ENCODE assay signal across 8 cellular contexts in genomic region chr19:53980553-53981407, GRCh38. TPM values are rescaled to one million over a fixed set of nuclear protein-coding genes. Genes with fewer than 3 reads are reported as not detected.
DNase-seq lines count a peak whose midpoint lies in the region; ATAC-seq and TF ChIP-seq lines count a peak whose summit lies in the region.

No MANE protein-coding gene starts in this region.

- H3K36me3 Mint-ChIP-seq in T-helper 1 cell treated with Interleukin-12 subunit alpha and Interleukin-12 subunit beta and Interleukin-4 antibody, amounts not matched to agents 30 μg/mL and 1 μg/mL, for 36 hours (ENCODE audit: low read depth): peaks cover 9% of the 10 kb centered on the region

- H3K4me1 ChIP-seq in gastroesophageal sphincter (peaks cover 0 to 48% (median 14%) of the 10 kb centered on the region in 3 donors), smooth muscle cell (ENCODE audit: low read depth) (no peaks in the 10 kb centered on the region)

- H3K4me3 ChIP-seq in gastroesophageal sphincter: peak overlapping the region in 1 of 2 donors; percentile 30
- peak overlapping the region; percentile 38 for H3K4me3 ChIP-seq in smooth muscle cell

- POLR2A ChIA-PET in GM10248 (lab: Yijun Ruan, JAX): no interaction called here

- H3K27me3 ChIP-seq in gastroesophageal sphincter: peaks cover 93% of the 10 kb centered on the region
- peaks cover 7% of the 10 kb centered on the region for H3K27me3 ChIP-seq in smooth muscle cell (ENCODE audit: low read depth)

- H3K79me2 ChIP-seq in smooth muscle cell (ENCODE audit: low read depth): no peaks in the 10 kb centered on the region

- DNase-seq in T-helper 1 cell (no peak), smooth muscle cell (lab: John Stamatoyannopoulos, UW; ENCODE audit: unreplicated experiment) (no peak), GM10248 (ENCODE audit: extremely low spot score) (no peak), KG1 (lab: John Stamatoyannopoulos, UW) (no peak)

- peaks cover 4% of the 10 kb centered on the region for H3F3A ChIP-seq in smooth muscle cell (ENCODE audit: low read depth)

- H3K27me3 Mint-ChIP-seq in T-helper 1 cell treated with Interleukin-12 subunit alpha and Interleukin-12 subunit beta and Interleukin-4 antibody, amounts not matched to agents 30 μg/mL and 1 μg/mL, for 36 hours (ENCODE audit: low read depth): peaks cover 46% of the 10 kb centered on the region

- H3K27ac ChIP-seq in gastroesophageal sphincter (peak overlapping the region in 2 of 4 donors; percentile 9 to 15), smooth muscle cell (ENCODE audit: low read depth) (no peak overlapping the region)

- H3K4me3 Mint-ChIP-seq in T-helper 1 cell treated with Interleukin-12 subunit alpha and Interleukin-12 subunit beta and Interleukin-4 antibody, amounts not matched to agents 30 μg/mL and 1 μg/mL, for 36 hours: peak overlapping the region; percentile 58

- no peak overlapping the region for H3K9ac ChIP-seq in smooth muscle cell (ENCODE audit: low read depth)

- TF ChIP-seq EP300 in gastroesophageal sphincter (IDR thresholded peaks at IDR 0.05): no peak

- 32 to 38% methylated on average over 18 to 21 of the region's 21 CpGs for WGBS in gastroesophageal sphincter (ENCODE audit: low coverage in 1 of 2), 2 donors
- 28% methylated on average over 21 of the region's 21 CpGs for WGBS in smooth muscle cell (ENCODE audit: low lambda C conversion rate)

- CTCF ChIA-PET in GM10248 (lab: Yijun Ruan, JAX): no interaction called here

- peak overlapping the region; percentile 86 for H3K4me2 ChIP-seq in smooth muscle cell

- no peak for TF ChIP-seq CTCF in gastroesophageal sphincter (IDR thresholded peaks at IDR 0.05)
- TF ChIP-seq CTCF in smooth muscle cell (IDR thresholded peaks at IDR 0.05; ENCODE audit: borderline replicate concordance, insufficient read depth, poor library complexity, severe bottlenecking): no peak
- no peak for TF ChIP-seq CTCF in GM10248 (IDR thresholded peaks at IDR 0.05; ENCODE audit: control extremely low read depth, extremely low read depth, low read depth, missing control alignments)

- H3K9me3 Mint-ChIP-seq in T-helper 1 cell treated with Interleukin-12 subunit alpha and Interleukin-12 subunit beta and Interleukin-4 antibody, amounts not matched to agents 30 μg/mL and 1 μg/mL, for 36 hours: peaks cover 18% of the 10 kb centered on the region

- peak overlapping the region; percentile 49 for H3K27ac Mint-ChIP-seq in T-helper 1 cell treated with Interleukin-12 subunit alpha and Interleukin-12 subunit beta and Interleukin-4 antibody, amounts not matched to agents 30 μg/mL and 1 μg/mL, for 36 hours

- H3K4me1 Mint-ChIP-seq in T-helper 1 cell treated with Interleukin-12 subunit alpha and Interleukin-12 subunit beta and Interleukin-4 antibody, amounts not matched to agents 30 μg/mL and 1 μg/mL, for 36 hours (ENCODE audit: low read depth): peaks cover 15% of the 10 kb centered on the region

- no peak for TF ChIP-seq POLR2A in gastroesophageal sphincter (IDR thresholded peaks at IDR 0.05)

- peak; percentile 18 for ATAC-seq in SK-N-SH treated with all-trans-retinoic acid at 6 μM for 48 hours
- ATAC-seq in gastroesophageal sphincter: peak; percentile 2
- no peak for ATAC-seq in GM21526 (IDR thresholded peaks at IDR 0.05; ENCODE audit: low FRiP score, unreplicated experiment)

- H4K20me1 ChIP-seq in smooth muscle cell (ENCODE audit: low read depth): no peaks in the 10 kb centered on the region

- no peaks in the 10 kb centered on the region for H3K9me3 ChIP-seq in gastroesophageal sphincter
- no peaks in the 10 kb centered on the region for H3K9me3 ChIP-seq in smooth muscle cell (replicated peaks; ENCODE audit: low read depth)

- H3K36me3 ChIP-seq in gastroesophageal sphincter: no peaks in the 10 kb centered on the region
- H3K36me3 ChIP-seq in smooth muscle cell (ENCODE audit: low read depth): no peaks in the 10 kb centered on the region

- no peak overlapping the region for H2AFZ ChIP-seq in smooth muscle cell (ENCODE audit: low read depth)

TF ChIP-seq in SK-N-SH treated with all-trans-retinoic acid at 6 μM for 48 hours, 23 proteins besides CTCF, POLR2A, EP300 and RAD21:
- TF ChIP-seq TSHZ2 (CRISPR knock-in tag; IDR thresholded peaks at IDR 0.05): no peak
- TF ChIP-seq OSR1 (CRISPR knock-in tag; IDR thresholded peaks at IDR 0.05): no peak
- TF ChIP-seq ESRRG (CRISPR knock-in tag; IDR thresholded peaks at IDR 0.05): no peak
- no peak for TF ChIP-seq POU6F1 (CRISPR knock-in tag; IDR thresholded peaks at IDR 0.05; ENCODE audit: borderline replicate concordance, low read depth)
- TF ChIP-seq TCF4 (CRISPR knock-in tag; IDR thresholded peaks at IDR 0.05; ENCODE audit: borderline replicate concordance): no peak
- no peak for TF ChIP-seq ZFP30 (CRISPR knock-in tag; IDR thresholded peaks at IDR 0.05)

RNA-seq across cellular contexts. Expression of gene CACNG6, which starts 10.7 kb away (rescaled TPM):
- total RNA-seq in gastroesophageal sphincter (not detected), smooth muscle cell (0.13 TPM in 1 of 2 replicates, not detected in the other)
- not detected in 2 replicates for polyA plus RNA-seq in smooth muscle cell

RNA-seq across cellular contexts. Expression of gene CACNG8, which starts 18.0 kb away (rescaled TPM):
- total RNA-seq in gastroesophageal sphincter: under 1 TPM in 2 of 4 donors, not detected in 2; 0.04 to 0.16 TPM
- total RNA-seq in smooth muscle cell: 0.04 and 0.31 TPM in 2 replicates
- 0.03 and 0.19 TPM in 2 replicates for polyA plus RNA-seq in smooth muscle cell
